Comparison of ENCODE assay signal across 1 cellular context in the genomic region with DNA sequence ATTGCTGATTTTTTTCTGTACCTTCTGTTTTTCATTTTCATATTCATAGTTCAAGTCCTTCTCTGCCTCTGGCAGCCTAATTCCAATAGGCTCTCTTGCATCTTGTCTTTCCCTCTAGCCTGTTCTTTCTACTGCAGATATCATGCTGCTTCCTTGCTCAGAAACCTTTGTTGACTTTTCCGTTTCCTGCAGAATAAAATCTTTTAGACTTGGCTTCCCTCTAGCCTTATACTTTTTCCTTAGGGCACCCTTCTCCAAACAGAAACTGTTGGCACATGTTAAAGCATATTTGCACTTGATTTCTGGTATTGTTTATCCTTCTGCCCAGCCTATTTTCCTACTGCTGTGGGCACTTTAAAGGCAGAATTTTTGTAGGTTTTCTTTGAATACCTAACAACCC.
TF ChIP-seq lines count a peak whose summit lies in the region.

No MANE protein-coding gene starts in this region.

TF ChIP-seq in GM23338, 12 proteins besides CTCF, POLR2A, EP300 and RAD21 (continued from another document):
- TF ChIP-seq, protein P1, sequence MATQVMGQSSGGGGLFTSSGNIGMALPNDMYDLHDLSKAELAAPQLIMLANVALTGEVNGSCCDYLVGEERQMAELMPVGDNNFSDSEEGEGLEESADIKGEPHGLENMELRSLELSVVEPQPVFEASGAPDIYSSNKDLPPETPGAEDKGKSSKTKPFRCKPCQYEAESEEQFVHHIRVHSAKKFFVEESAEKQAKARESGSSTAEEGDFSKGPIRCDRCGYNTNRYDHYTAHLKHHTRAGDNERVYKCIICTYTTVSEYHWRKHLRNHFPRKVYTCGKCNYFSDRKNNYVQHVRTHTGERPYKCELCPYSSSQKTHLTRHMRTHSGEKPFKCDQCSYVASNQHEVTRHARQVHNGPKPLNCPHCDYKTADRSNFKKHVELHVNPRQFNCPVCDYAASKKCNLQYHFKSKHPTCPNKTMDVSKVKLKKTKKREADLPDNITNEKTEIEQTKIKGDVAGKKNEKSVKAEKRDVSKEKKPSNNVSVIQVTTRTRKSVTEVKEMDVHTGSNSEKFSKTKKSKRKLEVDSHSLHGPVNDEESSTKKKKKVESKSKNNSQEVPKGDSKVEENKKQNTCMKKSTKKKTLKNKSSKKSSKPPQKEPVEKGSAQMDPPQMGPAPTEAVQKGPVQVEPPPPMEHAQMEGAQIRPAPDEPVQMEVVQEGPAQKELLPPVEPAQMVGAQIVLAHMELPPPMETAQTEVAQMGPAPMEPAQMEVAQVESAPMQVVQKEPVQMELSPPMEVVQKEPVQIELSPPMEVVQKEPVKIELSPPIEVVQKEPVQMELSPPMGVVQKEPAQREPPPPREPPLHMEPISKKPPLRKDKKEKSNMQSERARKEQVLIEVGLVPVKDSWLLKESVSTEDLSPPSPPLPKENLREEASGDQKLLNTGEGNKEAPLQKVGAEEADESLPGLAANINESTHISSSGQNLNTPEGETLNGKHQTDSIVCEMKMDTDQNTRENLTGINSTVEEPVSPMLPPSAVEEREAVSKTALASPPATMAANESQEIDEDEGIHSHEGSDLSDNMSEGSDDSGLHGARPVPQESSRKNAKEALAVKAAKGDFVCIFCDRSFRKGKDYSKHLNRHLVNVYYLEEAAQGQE (IDR thresholded peaks at IDR 0.05; ENCODE audit: unreplicated experiment): no peak
- no peak for TF ChIP-seq JUNB (IDR thresholded peaks at IDR 0.05; ENCODE audit: unreplicated experiment)
- TF ChIP-seq POLR2AphosphoS5 (IDR thresholded peaks at IDR 0.05; ENCODE audit: low read depth): no peak
- no peak for TF ChIP-seq NANOG (IDR thresholded peaks at IDR 0.05; ENCODE audit: borderline replicate concordance)
- TF ChIP-seq ZNF114 (CRISPR knock-in tag; IDR thresholded peaks at IDR 0.05): no peak
